Comparison of ENCODE assay signal across 3 cellular contexts in the genomic region with DNA sequence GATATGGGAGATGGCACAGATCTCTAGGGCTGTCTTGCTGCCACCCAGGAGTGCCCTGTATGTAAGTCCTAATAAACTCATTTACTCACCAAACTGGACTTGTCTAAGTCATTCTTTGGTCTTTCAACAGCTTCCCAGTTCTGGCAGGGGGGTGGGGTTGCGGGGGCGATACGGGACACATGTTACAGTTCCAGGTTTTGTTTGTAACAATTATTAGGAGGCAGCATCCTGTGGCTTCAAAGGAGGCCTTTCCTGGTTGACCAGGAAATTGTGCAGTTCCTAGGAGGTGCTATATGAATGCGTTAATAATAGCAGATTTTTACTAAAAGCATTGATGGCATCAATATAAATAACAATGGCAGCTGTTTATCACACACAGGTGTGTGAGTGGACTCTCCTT.
TF ChIP-seq lines count a peak whose summit lies in the region.

No MANE protein-coding gene starts in this region.

TF ChIP-seq in A549, 52 proteins besides CTCF, POLR2A, EP300 and RAD21:
- TF ChIP-seq ESRRA (IDR thresholded peaks at IDR 0.05; ENCODE audit: borderline replicate concordance, low read length) (no peak), ZNF302 (CRISPR knock-in tag; IDR thresholded peaks at IDR 0.05) (no peak), CHD4 (IDR thresholded peaks at IDR 0.05; ENCODE audit: borderline replicate concordance) (no peak), RARB (CRISPR knock-in tag; IDR thresholded peaks at IDR 0.05) (no peak), FOXS1 (CRISPR knock-in tag; IDR thresholded peaks at IDR 0.05) (no peak)
- TF ChIP-seq, protein P1, sequence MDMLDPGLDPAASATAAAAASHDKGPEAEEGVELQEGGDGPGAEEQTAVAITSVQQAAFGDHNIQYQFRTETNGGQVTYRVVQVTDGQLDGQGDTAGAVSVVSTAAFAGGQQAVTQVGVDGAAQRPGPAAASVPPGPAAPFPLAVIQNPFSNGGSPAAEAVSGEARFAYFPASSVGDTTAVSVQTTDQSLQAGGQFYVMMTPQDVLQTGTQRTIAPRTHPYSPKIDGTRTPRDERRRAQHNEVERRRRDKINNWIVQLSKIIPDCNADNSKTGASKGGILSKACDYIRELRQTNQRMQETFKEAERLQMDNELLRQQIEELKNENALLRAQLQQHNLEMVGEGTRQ (IDR thresholded peaks at IDR 0.05) = no peak
- TF ChIP-seq, protein P2, sequence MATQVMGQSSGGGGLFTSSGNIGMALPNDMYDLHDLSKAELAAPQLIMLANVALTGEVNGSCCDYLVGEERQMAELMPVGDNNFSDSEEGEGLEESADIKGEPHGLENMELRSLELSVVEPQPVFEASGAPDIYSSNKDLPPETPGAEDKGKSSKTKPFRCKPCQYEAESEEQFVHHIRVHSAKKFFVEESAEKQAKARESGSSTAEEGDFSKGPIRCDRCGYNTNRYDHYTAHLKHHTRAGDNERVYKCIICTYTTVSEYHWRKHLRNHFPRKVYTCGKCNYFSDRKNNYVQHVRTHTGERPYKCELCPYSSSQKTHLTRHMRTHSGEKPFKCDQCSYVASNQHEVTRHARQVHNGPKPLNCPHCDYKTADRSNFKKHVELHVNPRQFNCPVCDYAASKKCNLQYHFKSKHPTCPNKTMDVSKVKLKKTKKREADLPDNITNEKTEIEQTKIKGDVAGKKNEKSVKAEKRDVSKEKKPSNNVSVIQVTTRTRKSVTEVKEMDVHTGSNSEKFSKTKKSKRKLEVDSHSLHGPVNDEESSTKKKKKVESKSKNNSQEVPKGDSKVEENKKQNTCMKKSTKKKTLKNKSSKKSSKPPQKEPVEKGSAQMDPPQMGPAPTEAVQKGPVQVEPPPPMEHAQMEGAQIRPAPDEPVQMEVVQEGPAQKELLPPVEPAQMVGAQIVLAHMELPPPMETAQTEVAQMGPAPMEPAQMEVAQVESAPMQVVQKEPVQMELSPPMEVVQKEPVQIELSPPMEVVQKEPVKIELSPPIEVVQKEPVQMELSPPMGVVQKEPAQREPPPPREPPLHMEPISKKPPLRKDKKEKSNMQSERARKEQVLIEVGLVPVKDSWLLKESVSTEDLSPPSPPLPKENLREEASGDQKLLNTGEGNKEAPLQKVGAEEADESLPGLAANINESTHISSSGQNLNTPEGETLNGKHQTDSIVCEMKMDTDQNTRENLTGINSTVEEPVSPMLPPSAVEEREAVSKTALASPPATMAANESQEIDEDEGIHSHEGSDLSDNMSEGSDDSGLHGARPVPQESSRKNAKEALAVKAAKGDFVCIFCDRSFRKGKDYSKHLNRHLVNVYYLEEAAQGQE (IDR thresholded peaks at IDR 0.05) = no peak

TF ChIP-seq in IMR-90, 13 proteins besides CTCF, POLR2A, EP300 and RAD21:
- TF ChIP-seq MXI1 (IDR thresholded peaks at IDR 0.05; ENCODE audit: borderline replicate concordance, low read depth, low read length) = no peak
- TF ChIP-seq NFE2L2 (IDR thresholded peaks at IDR 0.05; ENCODE audit: low read depth, low read length) = no peak
- TF ChIP-seq BHLHE40 (IDR thresholded peaks at IDR 0.05; ENCODE audit: low read depth, low read length) = no peak
- TF ChIP-seq CEBPB (IDR thresholded peaks at IDR 0.05; ENCODE audit: low read depth, low read length) = no peak
- TF ChIP-seq RCOR1 (IDR thresholded peaks at IDR 0.05; ENCODE audit: insufficient replicate concordance, low read length) = no peak
- TF ChIP-seq, protein P3, sequence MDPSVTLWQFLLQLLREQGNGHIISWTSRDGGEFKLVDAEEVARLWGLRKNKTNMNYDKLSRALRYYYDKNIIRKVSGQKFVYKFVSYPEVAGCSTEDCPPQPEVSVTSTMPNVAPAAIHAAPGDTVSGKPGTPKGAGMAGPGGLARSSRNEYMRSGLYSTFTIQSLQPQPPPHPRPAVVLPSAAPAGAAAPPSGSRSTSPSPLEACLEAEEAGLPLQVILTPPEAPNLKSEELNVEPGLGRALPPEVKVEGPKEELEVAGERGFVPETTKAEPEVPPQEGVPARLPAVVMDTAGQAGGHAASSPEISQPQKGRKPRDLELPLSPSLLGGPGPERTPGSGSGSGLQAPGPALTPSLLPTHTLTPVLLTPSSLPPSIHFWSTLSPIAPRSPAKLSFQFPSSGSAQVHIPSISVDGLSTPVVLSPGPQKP (IDR thresholded peaks at IDR 0.05; ENCODE audit: borderline replicate concordance, low read depth, low read length) = no peak
- no peak for TF ChIP-seq FOS (IDR thresholded peaks at IDR 0.05; ENCODE audit: low read depth, low read length)
- no peak for TF ChIP-seq MAZ (IDR thresholded peaks at IDR 0.05; ENCODE audit: borderline replicate concordance, low read depth, low read length)
- TF ChIP-seq, protein P1 (IDR thresholded peaks at IDR 0.05; ENCODE audit: low read depth, low read length) = no peak
- no peak for TF ChIP-seq CHD1 (IDR thresholded peaks at IDR 0.05; ENCODE audit: low read depth, low read length)
- no peak for TF ChIP-seq MAFK (IDR thresholded peaks at IDR 0.05; ENCODE audit: low read depth, low read length)
- no peak for TF ChIP-seq RFX5 (IDR thresholded peaks at IDR 0.05; ENCODE audit: low read depth, low read length)
- no peak for TF ChIP-seq SMC3 (IDR thresholded peaks at IDR 0.05; ENCODE audit: low read depth, low read length)
TF ChIP-seq in IMR-90: peak in this region for 0.

TF ChIP-seq in SK-N-SH, 30 proteins besides CTCF, POLR2A, EP300 and RAD21:
- TF ChIP-seq EZH2phosphoT487 (IDR thresholded peaks at IDR 0.05; ENCODE audit: borderline replicate concordance, low read depth) (no peak), TCF12 (IDR thresholded peaks at IDR 0.05) (no peak), FOXM1 (IDR thresholded peaks at IDR 0.05; ENCODE audit: low read depth) (no peak), TEAD4 (IDR thresholded peaks at IDR 0.05; ENCODE audit: borderline replicate concordance, insufficient read depth) (no peak), NRF1 (IDR thresholded peaks at IDR 0.05; ENCODE audit: low read depth, low read length) (no peak), SMC3 (IDR thresholded peaks at IDR 0.05; ENCODE audit: low read depth, low read length) (no peak), GATA2 (CRISPR knock-in tag; IDR thresholded peaks at IDR 0.05) (no peak), GABPA (IDR thresholded peaks at IDR 0.05; ENCODE audit: low read depth) (no peak), CHD2 (IDR thresholded peaks at IDR 0.05; ENCODE audit: low read length, partially characterized antibody) (no peak)
- TF ChIP-seq, protein P4, sequence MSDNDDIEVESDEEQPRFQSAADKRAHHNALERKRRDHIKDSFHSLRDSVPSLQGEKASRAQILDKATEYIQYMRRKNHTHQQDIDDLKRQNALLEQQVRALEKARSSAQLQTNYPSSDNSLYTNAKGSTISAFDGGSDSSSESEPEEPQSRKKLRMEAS (IDR thresholded peaks at IDR 0.05; ENCODE audit: low read depth) = no peak
- TF ChIP-seq, protein P1 (IDR thresholded peaks at IDR 0.05; ENCODE audit: borderline replicate concordance, low read depth, low read length) = no peak
- TF ChIP-seq, protein P2 (IDR thresholded peaks at IDR 0.05; ENCODE audit: low read depth, low read length) = no peak
